ENCODE assay signal across 10 cellular contexts in genomic region chr14:62692490-62693106, GRCh38.
DNase-seq lines count a peak whose midpoint lies in the region; ATAC-seq, FAIRE-seq and TF ChIP-seq lines count a peak whose summit lies in the region.
"Had no signal": no experiment of that assay in that cellular context is flagged by ENCODE, and none has a peak within 500 bp of the region (broad histone marks: within the 10 kb centered on the region; RNA-seq: fewer than 3 reads in every experiment).

No MANE protein-coding gene starts in this region.

- H3K27me3 ChIP-seq in bronchial epithelial cell (ENCODE audit: control insufficient read depth, insufficient read depth, low read length) (no peaks in the 10 kb centered on the region), lower lobe of right lung (ENCODE audit: low read depth) (no peaks in the 10 kb centered on the region), vagina (no peaks in the 10 kb centered on the region)

- H3K36me3 ChIP-seq in bronchial epithelial cell (ENCODE audit: control insufficient read depth, insufficient read depth, low read length) (no peaks in the 10 kb centered on the region), lower lobe of right lung (no peaks in the 10 kb centered on the region), vagina (no peaks in the 10 kb centered on the region)

- H3K27ac ChIP-seq in lower lobe of right lung (peak overlapping the region; percentile 63), vagina (peak overlapping the region; percentile 36)

- H3K4me3 ChIP-seq in bronchial epithelial cell (ENCODE audit: low read depth, low read length) (no peak overlapping the region), lower lobe of right lung (no peak overlapping the region), vagina (no peak overlapping the region)

- TF ChIP-seq POLR2A in vagina (IDR thresholded peaks at IDR 0.05), result no peak

- H3K4me1 ChIP-seq in lower lobe of right lung, result no peaks in the 10 kb centered on the region
- H3K4me1 ChIP-seq in vagina, result peaks cover 9% of the 10 kb centered on the region

- DNase-seq in NCI-H510A treated with DMSO at 0.1 percent for 48 hours (lab: John Stamatoyannopoulos, UW), result peak; percentile 36
- DNase-seq in NCI-H510A (lab: John Stamatoyannopoulos, UW), result no peak
- DNase-seq in bronchial epithelial cell (ENCODE audit: low read depth), result peak; percentile 34
- DNase-seq in lower lobe of right lung, result no peak
- DNase-seq in vagina (ENCODE audit: extremely low spot score in 2 of 2), result no peak
- DNase-seq in NCI-H446 treated with DMSO at 0.1 percent for 48 hours (lab: John Stamatoyannopoulos, UW), result no peak
- DNase-seq: aorta had no signal

- peak in 1 of 2 donors; percentile 36 for ATAC-seq in lower lobe of right lung
- ATAC-seq in GM18520 (IDR thresholded peaks at IDR 0.05; ENCODE audit: unreplicated experiment), result no peak
- no peak for ATAC-seq in GM19467 (IDR thresholded peaks at IDR 0.05; ENCODE audit: unreplicated experiment)

- TF ChIP-seq CTCF in bronchial epithelial cell (IDR thresholded peaks at IDR 0.05; ENCODE audit: insufficient read depth, low read length, severe bottlenecking), result no peak
- TF ChIP-seq CTCF in lower lobe of right lung (IDR thresholded peaks at IDR 0.05), result no peak
- TF ChIP-seq CTCF in vagina (IDR thresholded peaks at IDR 0.05), result no peak

- H3K9me3 ChIP-seq in lower lobe of right lung (no peaks in the 10 kb centered on the region), vagina (no peaks in the 10 kb centered on the region)

- no peak for FAIRE-seq in bronchial epithelial cell (lab: Jason Lieb, UNC)
- FAIRE-seq: D721Med had no signal

- intact Hi-C loops in lower lobe of right lung (cut with DNase I), result no loop called here
- intact Hi-C loops in vagina (cut with DNase I), result no loop called here

Comparison
In these comparisons a context has a peak if more than half of its experiments do, and no peak if none do; other contexts are left out.
1. DNase-seq: peak in NCI-H510A treated with DMSO at 0.1 percent for 48 hours (single experiment) and bronchial epithelial cell (single experiment); none in NCI-H510A (single experiment), lower lobe of right lung (single experiment), vagina (0 of 2) and NCI-H446 treated with DMSO at 0.1 percent for 48 hours (single experiment).